In the genomic region with DNA sequence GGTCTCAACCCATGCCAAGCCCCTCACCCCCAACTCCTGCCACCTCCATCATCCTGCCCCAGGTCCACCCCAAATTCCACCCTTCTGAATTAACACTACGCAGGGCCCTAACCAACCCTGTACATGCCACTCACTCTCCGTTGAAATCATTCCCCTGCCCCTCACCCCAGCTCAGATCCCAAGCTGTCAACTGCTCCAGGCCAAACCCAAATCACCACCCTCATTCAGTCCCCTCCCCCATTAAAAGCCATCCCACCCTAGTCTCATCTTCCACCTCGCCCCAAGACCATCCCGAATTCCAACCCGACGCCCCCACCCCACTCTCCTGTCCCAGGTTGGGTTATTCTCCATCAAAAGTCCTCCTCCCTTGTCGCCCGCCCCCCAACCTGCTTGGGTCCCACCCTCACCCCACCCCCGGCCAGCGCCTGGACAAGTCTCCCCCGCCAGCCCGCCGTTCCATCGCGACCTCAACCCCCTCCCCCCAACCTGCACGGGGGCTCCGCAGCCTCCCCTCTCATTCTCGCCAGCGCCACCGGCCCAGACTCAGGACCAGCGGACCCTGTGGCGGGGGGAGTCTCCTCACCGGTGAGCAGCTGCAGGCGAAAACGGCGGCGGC, we compare ENCODE assay signal across 8 cellular contexts. TPM values are rescaled to one million over a fixed set of nuclear protein-coding genes. Genes with fewer than 3 reads are reported as not detected.
DNase-seq lines count a peak whose midpoint lies in the region; ATAC-seq, FAIRE-seq and TF ChIP-seq lines count a peak whose summit lies in the region.

No MANE protein-coding gene starts in this region.

- DNase-seq in Panc1 (ENCODE audit: low read depth, low spot score), result no peak
- no peak for DNase-seq in endothelial cell of umbilical vein (ENCODE audit: low read depth, low spot score)
- no peak for DNase-seq in NCI-H1436 treated with DMSO at 0.1 percent for 48 hours (lab: John Stamatoyannopoulos, UW)
- DNase-seq in SKM-1 (lab: John Stamatoyannopoulos, UW; ENCODE audit: unreplicated experiment), result no peak
- no peak for DNase-seq in NCI-H146 treated with DMSO at 0.1 percent for 48 hours (lab: John Stamatoyannopoulos, UW; ENCODE audit: unreplicated experiment)
- DNase-seq in stimulated activated CD4-positive, alpha-beta T cell treated with anti-CD3 and anti-CD28 coated beads, Interleukin-12 subunit alpha, Interleukin-12 subunit beta, amount 100 ng/mL, for 4 hours, result no peak

- peak overlapping the region; percentile 86 for H3K27ac ChIP-seq in Panc1 (ENCODE audit: low read length)
- H3K27ac ChIP-seq in endothelial cell of umbilical vein (ENCODE audit: insufficient read depth, low read depth, low read length), result no peak overlapping the region
- H3K27ac ChIP-seq in neural cell (ENCODE audit: low read length), result peak overlapping the region; percentile 98

- H3K79me2 ChIP-seq in endothelial cell of umbilical vein (ENCODE audit: control insufficient read depth, insufficient read depth, low read length) (peaks cover 7% of the 10 kb centered on the region), neural cell (replicated peaks; ENCODE audit: insufficient read depth, low read length) (peaks cover 51% of the 10 kb centered on the region)

- dilution Hi-C loops in endothelial cell of umbilical vein (cut with MboI; ENCODE audit: extremely low pct_ligation_motif_present, low sequenced_read_pairs), result no loop called here

- no peak for TF ChIP-seq CTCF in Panc1 (IDR thresholded peaks at IDR 0.05)
- TF ChIP-seq CTCF in endothelial cell of umbilical vein (IDR thresholded peaks at IDR 0.05; ENCODE audit: extremely low read depth in 1 of 2, insufficient read depth in 1 of 2, low read depth in 1 of 2, low read length in 2 of 2), result no peak
- no peak for TF ChIP-seq CTCF in neural cell (IDR thresholded peaks at IDR 0.05; ENCODE audit: poor library complexity, severe bottlenecking)

- H3K4me3 ChIP-seq in Panc1 (ENCODE audit: low read depth in 2 of 2, low read length in 2 of 2) (peak overlapping the region; percentile 58 to 94), endothelial cell of umbilical vein (replicated peaks in 1 of 3; ENCODE audit: insufficient read depth in 1 of 3, low read depth in 1 of 3, low read length in 3 of 3) (peak overlapping the region; percentile 66 to 97 (median 74)), neural cell (ENCODE audit: low read length) (peak overlapping the region; percentile 91)

- ATAC-seq in GM18907 (IDR thresholded peaks at IDR 0.05; ENCODE audit: unreplicated experiment) (peak; percentile 28), Panc1 (no peak)

- intact Hi-C loops in Panc1 (cut with micrococcal nuclease; ENCODE audit: unreplicated experiment), result no loop called here
- intact Hi-C loops in endothelial cell of umbilical vein (cut with micrococcal nuclease), result no loop called here

- no peak for FAIRE-seq in endothelial cell of umbilical vein (lab: Jason Lieb, UNC)

- in situ Hi-C loops in Panc1 (cut with HindIII; ENCODE audit: low pct_unique_long_range_greater_than_20kb, low sequenced_read_pairs), result no loop called here

- H3F3A ChIP-seq in neural cell (ENCODE audit: insufficient read depth, low read length, poor library complexity, severe bottlenecking), result no peaks in the 10 kb centered on the region

- H3K4me2 ChIP-seq in endothelial cell of umbilical vein (ENCODE audit: insufficient read depth, low read length) (peak overlapping the region; percentile 73), neural cell (ENCODE audit: low read length) (peak overlapping the region; percentile 98)

- no peaks in the 10 kb centered on the region for H3K9me3 ChIP-seq in Panc1 (ENCODE audit: control insufficient read depth, insufficient read depth, low read depth, low read length)
- no peaks in the 10 kb centered on the region for H3K9me3 ChIP-seq in endothelial cell of umbilical vein (replicated peaks; ENCODE audit: control insufficient read depth, insufficient read depth, low read length)
- H3K9me3 ChIP-seq in neural cell (ENCODE audit: low read length), result no peaks in the 10 kb centered on the region

- no peaks in the 10 kb centered on the region for H3K36me3 ChIP-seq in Panc1 (ENCODE audit: control insufficient read depth, insufficient read depth, low read length)
- no peaks in the 10 kb centered on the region for H3K36me3 ChIP-seq in endothelial cell of umbilical vein (ENCODE audit: control insufficient read depth in 2 of 2, extremely low read depth in 1 of 2, insufficient read depth in 2 of 2, low read length in 2 of 2)
- H3K36me3 ChIP-seq in neural cell (ENCODE audit: insufficient read depth, low read length), result no peaks in the 10 kb centered on the region

- BruUV-seq in Panc1 (replicated peaks; lab: Mats Ljungman, UMichigan) (no TSS peak), endothelial cell of umbilical vein (replicated peaks; lab: Mats Ljungman, UMichigan) (no TSS peak)

- H3K9ac ChIP-seq in endothelial cell of umbilical vein (replicated peaks; ENCODE audit: extremely low read depth, insufficient read depth, low read length), result peak overlapping the region; percentile 35
- H3K9ac ChIP-seq in neural cell (ENCODE audit: low read length), result peak overlapping the region; percentile 97

- H3K27me3 ChIP-seq in Panc1 (ENCODE audit: control insufficient read depth, insufficient read depth, low read length) (no peaks in the 10 kb centered on the region), endothelial cell of umbilical vein (ENCODE audit: control insufficient read depth in 2 of 2, insufficient read depth in 2 of 2, low read length in 2 of 2) (no peaks in the 10 kb centered on the region), neural cell (ENCODE audit: insufficient read depth, low read depth, low read length) (no peaks in the 10 kb centered on the region)

- POLR2A ChIA-PET in Panc1 (lab: Charles Lee), result no interaction called here
- POLR2A ChIA-PET in endothelial cell of umbilical vein (lab: Charles Lee), result no interaction called here

- H2AFZ ChIP-seq in endothelial cell of umbilical vein (ENCODE audit: low read depth, low read length), result peak overlapping the region; percentile 85
- peak overlapping the region; percentile 53 for H2AFZ ChIP-seq in neural cell (ENCODE audit: low read depth, low read length)

- no peaks in the 10 kb centered on the region for H3K9me1 ChIP-seq in endothelial cell of umbilical vein (replicated peaks; ENCODE audit: control insufficient read depth, extremely low read depth, insufficient read depth, low read length)

- CTCF ChIA-PET in Panc1 (lab: Charles Lee) (interaction anchor here (0.9 kb wide), 1 partner anchor 669 kb away, joined by 12 read pairs; no protein-coding TSS in a partner anchor), endothelial cell of umbilical vein (lab: Charles Lee) (interaction anchor here (0.8 to 2.9 kb wide), 5 partner anchors 28 to 129 kb away, joined by 3 to 11 read pairs (median 5); no protein-coding TSS in a partner anchor)

- no peaks in the 10 kb centered on the region for H4K20me1 ChIP-seq in endothelial cell of umbilical vein (replicated peaks; ENCODE audit: control insufficient read depth, extremely low read depth, insufficient read depth, low read length)
- no peaks in the 10 kb centered on the region for H4K20me1 ChIP-seq in neural cell (ENCODE audit: insufficient read depth)

- H3K4me1 ChIP-seq in Panc1 (ENCODE audit: control insufficient read depth, insufficient read depth, low read length) (peaks cover 24% of the 10 kb centered on the region), endothelial cell of umbilical vein (ENCODE audit: control insufficient read depth, extremely low read depth, insufficient read depth, low read length) (peaks cover 9% of the 10 kb centered on the region)

- TF ChIP-seq EP300 in neural cell (conservative IDR thresholded peaks at IDR 0.05; ENCODE audit: poor library complexity, severe bottlenecking), result no peak

- no peak for TF ChIP-seq RAD21 in neural cell (conservative IDR thresholded peaks at IDR 0.05)

- no peak for TF ChIP-seq POLR2A in endothelial cell of umbilical vein (IDR thresholded peaks at IDR 0.05; ENCODE audit: low read depth, low read length)

- no peaks in the 10 kb centered on the region for H3K9me2 ChIP-seq in neural cell (ENCODE audit: insufficient read depth, low read length)

TF ChIP-seq in endothelial cell of umbilical vein, 7 proteins besides CTCF, POLR2A, EP300 and RAD21 (continues in another document):
- TF ChIP-seq JUN (IDR thresholded peaks at IDR 0.05; ENCODE audit: borderline replicate concordance, insufficient read depth, insufficient read length, low read depth) (no peak), GATA2 (IDR thresholded peaks at IDR 0.05; ENCODE audit: insufficient read depth, insufficient read length, low read depth, low read length) (no peak)

TF ChIP-seq in neural cell, 6 proteins besides CTCF, POLR2A, EP300 and RAD21 (continues in another document):
- TF ChIP-seq EZH2 (IDR thresholded peaks at IDR 0.05; ENCODE audit: borderline replicate concordance, insufficient read depth, low read length, poor library complexity, severe bottlenecking) (no peak), TAF1 (IDR thresholded peaks at IDR 0.05; ENCODE audit: low read depth) (no peak), POLR2AphosphoS5 (IDR thresholded peaks at IDR 0.05) (no peak), MXI1 (conservative IDR thresholded peaks at IDR 0.05; ENCODE audit: poor library complexity, severe bottlenecking) (no peak)

RNA-seq across cellular contexts. Expression of gene FAM168A, which starts 0.5 kb away (rescaled TPM):
- total RNA-seq in Panc1 (2021; ENCODE audit: unreplicated experiment) (62.8 TPM), endothelial cell of umbilical vein (20.5 and 22.5 TPM in 2 replicates)
- polyA plus RNA-seq in Panc1 (2012; ENCODE audit: insufficient read length), result 45.6 TPM
- polyA plus RNA-seq in endothelial cell of umbilical vein (17.0 and 18.9 TPM in 2 replicates), neural cell (67.3 and 70.8 TPM in 2 replicates)
- 8.8 and 9.8 TPM in 2 replicates for polyA plus RNA-seq in endothelial cell of umbilical vein (2011; cell fraction: cytosol; rRNA removed)
- polyA plus RNA-seq in endothelial cell of umbilical vein (2011; cell fraction: nucleus; rRNA removed), result 27.8 and 33.8 TPM in 2 replicates
- 14.9 and 15.4 TPM in 2 replicates for polyA plus RNA-seq in endothelial cell of umbilical vein (2012)
- polyA minus RNA-seq in endothelial cell of umbilical vein (29.5 and 30.7 TPM in 2 replicates), neural cell (116 and 129 TPM in 2 replicates)
- polyA minus RNA-seq in endothelial cell of umbilical vein (2011; cell fraction: cytosol; rRNA and poly(A)+ RNA removed), result 9.7 TPM
- polyA minus RNA-seq in endothelial cell of umbilical vein (2011; cell fraction: nucleus; rRNA and poly(A)+ RNA removed), result 21.9 and 23.4 TPM in 2 replicates

RNA-seq across cellular contexts. Expression of gene PLEKHB1, which starts 48.9 kb away (rescaled TPM):
- 6.6 TPM for total RNA-seq in Panc1 (2021; ENCODE audit: unreplicated experiment)
- polyA plus RNA-seq in Panc1 (2012; ENCODE audit: insufficient read length), result 22.1 TPM
- total RNA-seq in endothelial cell of umbilical vein, result 0.75 TPM in 1 of 2 replicates, not detected in the other
- polyA plus RNA-seq in endothelial cell of umbilical vein, result 0.76 and 0.99 TPM in 2 replicates
- 0.50 and 0.79 TPM in 2 replicates for polyA plus RNA-seq in endothelial cell of umbilical vein (2011; cell fraction: cytosol; rRNA removed)
- 0.32 and 1.1 TPM in 2 replicates for polyA plus RNA-seq in endothelial cell of umbilical vein (2011; cell fraction: nucleus; rRNA removed)
- 0.41 and 0.98 TPM in 2 replicates for polyA plus RNA-seq in endothelial cell of umbilical vein (2012)
- 0.27 and 2.1 TPM in 2 replicates for polyA minus RNA-seq in endothelial cell of umbilical vein
- not detected for polyA minus RNA-seq in endothelial cell of umbilical vein (2011; cell fraction: cytosol; rRNA and poly(A)+ RNA removed)
- polyA minus RNA-seq in endothelial cell of umbilical vein (2011; cell fraction: nucleus; rRNA and poly(A)+ RNA removed), result 0.19 TPM in 1 of 2 replicates, not detected in the other
- polyA plus RNA-seq in neural cell, result 0.25 and 0.40 TPM in 2 replicates
- polyA minus RNA-seq in neural cell, result 0.46 and 0.97 TPM in 2 replicates
